ENCODE assay signal across 1 cellular context in the genomic region with DNA sequence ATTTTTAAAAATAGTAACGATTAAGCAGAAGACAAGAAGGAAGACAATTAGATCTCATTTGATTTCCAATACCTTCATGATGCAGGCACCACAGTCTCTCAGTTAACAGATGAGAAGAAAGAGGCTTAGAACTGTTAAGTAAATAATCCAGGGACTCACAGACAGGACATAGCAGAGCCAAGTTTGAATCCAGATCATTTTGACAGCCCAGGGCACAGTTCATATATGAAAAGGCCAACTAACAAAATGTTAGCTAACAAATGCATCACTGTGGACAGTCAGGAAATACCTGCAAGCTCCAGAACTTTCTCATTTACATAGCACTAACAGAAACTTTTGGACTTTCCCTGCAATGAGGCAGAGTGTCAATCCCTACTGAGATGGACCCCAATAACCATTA.
TF ChIP-seq lines count a peak whose summit lies in the region.

No MANE protein-coding gene starts in this region.

TF ChIP-seq in HepG2, 621 proteins besides CTCF, POLR2A, EP300 and RAD21 (continued from another document and continues in another):
- TF ChIP-seq ETV5 (CRISPR knock-in tag; IDR thresholded peaks at IDR 0.05; ENCODE audit: borderline replicate concordance) (peak; percentile 38; the same call in 1 of the 2 replicates), HMG20A (CRISPR knock-in tag; IDR thresholded peaks at IDR 0.05; ENCODE audit: borderline replicate concordance) (no peak), TCF7 (IDR thresholded peaks at IDR 0.05; ENCODE audit: low read depth) (no peak), ZNF274 (CRISPR knock-in tag; IDR thresholded peaks at IDR 0.05) (no peak), POLR2G (IDR thresholded peaks at IDR 0.05; ENCODE audit: low read depth, low read length) (no peak), ZBTB42 (CRISPR knock-in tag; IDR thresholded peaks at IDR 0.05) (no peak), SP1 (IDR thresholded peaks at IDR 0.05) (no peak), SP1 (CRISPR knock-in tag; IDR thresholded peaks at IDR 0.05) (no peak), ZNF564 (CRISPR knock-in tag; IDR thresholded peaks at IDR 0.05) (no peak), HNRNPLL (IDR thresholded peaks at IDR 0.05; ENCODE audit: low read depth, low read length, poor library complexity, severe bottlenecking) (no peak), ZNF367 (CRISPR knock-in tag; IDR thresholded peaks at IDR 0.05; ENCODE audit: borderline replicate concordance) (no peak), CEBPG (CRISPR knock-in tag; IDR thresholded peaks at IDR 0.05) (no peak), MED1 (CRISPR knock-in tag; IDR thresholded peaks at IDR 0.05) (peak; percentile 33; the same call in 1 of the 2 replicates), ZIK1 (CRISPR knock-in tag; IDR thresholded peaks at IDR 0.05; ENCODE audit: borderline replicate concordance, low read depth) (no peak), ZNF543 (CRISPR knock-in tag; IDR thresholded peaks at IDR 0.05) (no peak), HNF4G (IDR thresholded peaks at IDR 0.05; ENCODE audit: borderline replicate concordance, low read depth, low read length) (0 out of 2 replicates have a peak, but pooled peaks have one; percentile 6), HNF4G (CRISPR knock-in tag; IDR thresholded peaks at IDR 0.05; ENCODE audit: borderline replicate concordance, low read depth) (no peak), MEIS2 (CRISPR knock-in tag; IDR thresholded peaks at IDR 0.05) (0 out of 2 replicates have a peak, but pooled peaks have one; percentile 42), HNF4A (CRISPR knock-in tag; IDR thresholded peaks at IDR 0.05) (peak; percentile 52), ATRX (CRISPR knock-in tag; IDR thresholded peaks at IDR 0.05; ENCODE audit: borderline replicate concordance) (no peak), ZNF530 (CRISPR knock-in tag; IDR thresholded peaks at IDR 0.05; ENCODE audit: low read depth) (no peak), TEAD3 (CRISPR knock-in tag; optimal IDR thresholded peaks at IDR 0.05; ENCODE audit: borderline replicate concordance) (peak; percentile 22), EED (CRISPR knock-in tag; IDR thresholded peaks at IDR 0.05) (no peak), SYNCRIP (IDR thresholded peaks at IDR 0.05; ENCODE audit: insufficient read depth, low read depth, low read length) (no peak), ZNF331 (CRISPR knock-in tag; IDR thresholded peaks at IDR 0.05) (0 out of 2 replicates have a peak, but pooled peaks have one; percentile 14), ZNF256 (CRISPR knock-in tag; conservative IDR thresholded peaks at IDR 0.05) (no peak), SMAD3 (CRISPR knock-in tag; IDR thresholded peaks at IDR 0.05) (no peak), ATF1 (CRISPR knock-in tag; IDR thresholded peaks at IDR 0.05) (no peak), GZF1 (CRISPR knock-in tag; IDR thresholded peaks at IDR 0.05) (no peak), ZNF232 (CRISPR knock-in tag; IDR thresholded peaks at IDR 0.05; ENCODE audit: borderline replicate concordance) (no peak), FOXA3 (CRISPR knock-in tag; IDR thresholded peaks at IDR 0.05) (0 out of 2 replicates have a peak, but pooled peaks have one; percentile 7), ZFP41 (CRISPR knock-in tag; IDR thresholded peaks at IDR 0.05; ENCODE audit: borderline replicate concordance) (no peak), RARG (CRISPR knock-in tag; IDR thresholded peaks at IDR 0.05; ENCODE audit: low read depth) (no peak), MEF2D (CRISPR knock-in tag; IDR thresholded peaks at IDR 0.05) (no peak)
- TF ChIP-seq, protein P1, sequence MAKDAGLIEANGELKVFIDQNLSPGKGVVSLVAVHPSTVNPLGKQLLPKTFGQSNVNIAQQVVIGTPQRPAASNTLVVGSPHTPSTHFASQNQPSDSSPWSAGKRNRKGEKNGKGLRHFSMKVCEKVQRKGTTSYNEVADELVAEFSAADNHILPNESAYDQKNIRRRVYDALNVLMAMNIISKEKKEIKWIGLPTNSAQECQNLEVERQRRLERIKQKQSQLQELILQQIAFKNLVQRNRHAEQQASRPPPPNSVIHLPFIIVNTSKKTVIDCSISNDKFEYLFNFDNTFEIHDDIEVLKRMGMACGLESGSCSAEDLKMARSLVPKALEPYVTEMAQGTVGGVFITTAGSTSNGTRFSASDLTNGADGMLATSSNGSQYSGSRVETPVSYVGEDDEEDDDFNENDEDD (CRISPR knock-in tag; IDR thresholded peaks at IDR 0.05; ENCODE audit: borderline replicate concordance), result no peak
- TF ChIP-seq, protein P2, sequence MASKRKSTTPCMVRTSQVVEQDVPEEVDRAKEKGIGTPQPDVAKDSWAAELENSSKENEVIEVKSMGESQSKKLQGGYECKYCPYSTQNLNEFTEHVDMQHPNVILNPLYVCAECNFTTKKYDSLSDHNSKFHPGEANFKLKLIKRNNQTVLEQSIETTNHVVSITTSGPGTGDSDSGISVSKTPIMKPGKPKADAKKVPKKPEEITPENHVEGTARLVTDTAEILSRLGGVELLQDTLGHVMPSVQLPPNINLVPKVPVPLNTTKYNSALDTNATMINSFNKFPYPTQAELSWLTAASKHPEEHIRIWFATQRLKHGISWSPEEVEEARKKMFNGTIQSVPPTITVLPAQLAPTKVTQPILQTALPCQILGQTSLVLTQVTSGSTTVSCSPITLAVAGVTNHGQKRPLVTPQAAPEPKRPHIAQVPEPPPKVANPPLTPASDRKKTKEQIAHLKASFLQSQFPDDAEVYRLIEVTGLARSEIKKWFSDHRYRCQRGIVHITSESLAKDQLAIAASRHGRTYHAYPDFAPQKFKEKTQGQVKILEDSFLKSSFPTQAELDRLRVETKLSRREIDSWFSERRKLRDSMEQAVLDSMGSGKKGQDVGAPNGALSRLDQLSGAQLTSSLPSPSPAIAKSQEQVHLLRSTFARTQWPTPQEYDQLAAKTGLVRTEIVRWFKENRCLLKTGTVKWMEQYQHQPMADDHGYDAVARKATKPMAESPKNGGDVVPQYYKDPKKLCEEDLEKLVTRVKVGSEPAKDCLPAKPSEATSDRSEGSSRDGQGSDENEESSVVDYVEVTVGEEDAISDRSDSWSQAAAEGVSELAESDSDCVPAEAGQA (IDR thresholded peaks at IDR 0.05; ENCODE audit: low read depth), result no peak
- TF ChIP-seq, protein P2 (CRISPR knock-in tag; IDR thresholded peaks at IDR 0.05; ENCODE audit: borderline replicate concordance), result no peak
- TF ChIP-seq, protein P3, sequence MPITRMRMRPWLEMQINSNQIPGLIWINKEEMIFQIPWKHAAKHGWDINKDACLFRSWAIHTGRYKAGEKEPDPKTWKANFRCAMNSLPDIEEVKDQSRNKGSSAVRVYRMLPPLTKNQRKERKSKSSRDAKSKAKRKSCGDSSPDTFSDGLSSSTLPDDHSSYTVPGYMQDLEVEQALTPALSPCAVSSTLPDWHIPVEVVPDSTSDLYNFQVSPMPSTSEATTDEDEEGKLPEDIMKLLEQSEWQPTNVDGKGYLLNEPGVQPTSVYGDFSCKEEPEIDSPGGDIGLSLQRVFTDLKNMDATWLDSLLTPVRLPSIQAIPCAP (CRISPR knock-in tag; IDR thresholded peaks at IDR 0.05; ENCODE audit: low read depth), result no peak
- TF ChIP-seq, protein P4, sequence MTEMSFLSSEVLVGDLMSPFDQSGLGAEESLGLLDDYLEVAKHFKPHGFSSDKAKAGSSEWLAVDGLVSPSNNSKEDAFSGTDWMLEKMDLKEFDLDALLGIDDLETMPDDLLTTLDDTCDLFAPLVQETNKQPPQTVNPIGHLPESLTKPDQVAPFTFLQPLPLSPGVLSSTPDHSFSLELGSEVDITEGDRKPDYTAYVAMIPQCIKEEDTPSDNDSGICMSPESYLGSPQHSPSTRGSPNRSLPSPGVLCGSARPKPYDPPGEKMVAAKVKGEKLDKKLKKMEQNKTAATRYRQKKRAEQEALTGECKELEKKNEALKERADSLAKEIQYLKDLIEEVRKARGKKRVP (CRISPR knock-in tag; IDR thresholded peaks at IDR 0.05), result no peak
- TF ChIP-seq, protein P5, sequence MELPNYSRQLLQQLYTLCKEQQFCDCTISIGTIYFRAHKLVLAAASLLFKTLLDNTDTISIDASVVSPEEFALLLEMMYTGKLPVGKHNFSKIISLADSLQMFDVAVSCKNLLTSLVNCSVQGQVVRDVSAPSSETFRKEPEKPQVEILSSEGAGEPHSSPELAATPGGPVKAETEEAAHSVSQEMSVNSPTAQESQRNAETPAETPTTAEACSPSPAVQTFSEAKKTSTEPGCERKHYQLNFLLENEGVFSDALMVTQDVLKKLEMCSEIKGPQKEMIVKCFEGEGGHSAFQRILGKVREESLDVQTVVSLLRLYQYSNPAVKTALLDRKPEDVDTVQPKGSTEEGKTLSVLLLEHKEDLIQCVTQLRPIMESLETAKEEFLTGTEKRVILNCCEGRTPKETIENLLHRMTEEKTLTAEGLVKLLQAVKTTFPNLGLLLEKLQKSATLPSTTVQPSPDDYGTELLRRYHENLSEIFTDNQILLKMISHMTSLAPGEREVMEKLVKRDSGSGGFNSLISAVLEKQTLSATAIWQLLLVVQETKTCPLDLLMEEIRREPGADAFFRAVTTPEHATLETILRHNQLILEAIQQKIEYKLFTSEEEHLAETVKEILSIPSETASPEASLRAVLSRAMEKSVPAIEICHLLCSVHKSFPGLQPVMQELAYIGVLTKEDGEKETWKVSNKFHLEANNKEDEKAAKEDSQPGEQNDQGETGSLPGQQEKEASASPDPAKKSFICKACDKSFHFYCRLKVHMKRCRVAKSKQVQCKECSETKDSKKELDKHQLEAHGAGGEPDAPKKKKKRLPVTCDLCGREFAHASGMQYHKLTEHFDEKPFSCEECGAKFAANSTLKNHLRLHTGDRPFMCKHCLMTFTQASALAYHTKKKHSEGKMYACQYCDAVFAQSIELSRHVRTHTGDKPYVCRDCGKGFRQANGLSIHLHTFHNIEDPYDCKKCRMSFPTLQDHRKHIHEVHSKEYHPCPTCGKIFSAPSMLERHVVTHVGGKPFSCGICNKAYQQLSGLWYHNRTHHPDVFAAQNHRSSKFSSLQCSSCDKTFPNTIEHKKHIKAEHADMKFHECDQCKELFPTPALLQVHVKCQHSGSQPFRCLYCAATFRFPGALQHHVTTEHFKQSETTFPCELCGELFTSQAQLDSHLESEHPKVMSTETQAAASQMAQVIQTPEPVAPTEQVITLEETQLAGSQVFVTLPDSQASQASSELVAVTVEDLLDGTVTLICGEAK (IDR thresholded peaks at IDR 0.05), result no peak
- TF ChIP-seq, protein P5 (CRISPR knock-in tag; IDR thresholded peaks at IDR 0.05), result no peak
- TF ChIP-seq, protein P6, sequence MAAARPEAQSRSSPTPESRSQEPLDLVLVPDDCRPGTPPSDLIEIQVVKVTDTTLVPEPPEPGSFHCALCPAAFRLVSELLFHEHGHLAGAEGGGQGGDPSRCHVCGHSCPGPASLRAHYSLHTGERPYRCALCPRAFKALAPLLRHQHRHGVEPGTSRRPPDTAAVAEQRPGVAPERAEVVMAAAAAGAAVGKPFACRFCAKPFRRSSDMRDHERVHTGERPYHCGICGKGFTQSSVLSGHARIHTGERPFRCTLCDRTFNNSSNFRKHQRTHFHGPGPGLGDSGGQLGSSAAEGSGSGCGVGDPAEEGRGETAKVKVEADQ (CRISPR knock-in tag; IDR thresholded peaks at IDR 0.05; ENCODE audit: borderline replicate concordance), result no peak
- TF ChIP-seq, protein P7, sequence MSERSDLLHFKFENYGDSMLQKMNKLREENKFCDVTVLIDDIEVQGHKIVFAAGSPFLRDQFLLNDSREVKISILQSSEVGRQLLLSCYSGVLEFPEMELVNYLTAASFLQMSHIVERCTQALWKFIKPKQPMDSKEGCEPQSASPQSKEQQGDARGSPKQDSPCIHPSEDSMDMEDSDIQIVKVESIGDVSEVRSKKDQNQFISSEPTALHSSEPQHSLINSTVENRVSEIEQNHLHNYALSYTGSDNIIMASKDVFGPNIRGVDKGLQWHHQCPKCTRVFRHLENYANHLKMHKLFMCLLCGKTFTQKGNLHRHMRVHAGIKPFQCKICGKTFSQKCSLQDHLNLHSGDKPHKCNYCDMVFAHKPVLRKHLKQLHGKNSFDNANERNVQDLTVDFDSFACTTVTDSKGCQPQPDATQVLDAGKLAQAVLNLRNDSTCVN (CRISPR knock-in tag; IDR thresholded peaks at IDR 0.05; ENCODE audit: borderline replicate concordance), result 0 out of 2 replicates have a peak, but pooled peaks have one; percentile 21
